2 cellular contexts compared by ENCODE assay signal in the genomic region with DNA sequence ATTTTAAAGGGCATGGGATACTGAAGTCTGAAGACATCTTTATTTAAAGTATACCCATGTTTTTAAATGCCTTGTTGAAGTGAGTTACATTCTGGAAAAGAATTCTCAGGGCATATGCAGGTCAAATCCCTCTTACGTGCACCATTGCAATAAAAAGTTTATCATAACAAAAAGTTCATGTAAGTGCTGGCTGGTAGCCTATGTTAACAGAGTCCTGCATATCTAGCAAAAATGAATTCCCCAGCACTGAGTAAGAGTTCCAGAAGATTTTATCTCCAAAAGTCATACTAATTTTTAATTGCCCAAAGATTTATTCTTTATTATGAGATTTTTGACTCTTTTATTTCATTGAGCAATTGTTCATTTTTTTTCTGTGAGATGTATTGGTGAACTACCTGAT.
TF ChIP-seq lines count a peak whose summit lies in the region.

No MANE protein-coding gene starts in this region.

TF ChIP-seq in SK-N-SH treated with all-trans-retinoic acid at 6 μM for 48 hours, 23 proteins besides CTCF, POLR2A, EP300 and RAD21 (continued from another document):
- TF ChIP-seq, protein P1, sequence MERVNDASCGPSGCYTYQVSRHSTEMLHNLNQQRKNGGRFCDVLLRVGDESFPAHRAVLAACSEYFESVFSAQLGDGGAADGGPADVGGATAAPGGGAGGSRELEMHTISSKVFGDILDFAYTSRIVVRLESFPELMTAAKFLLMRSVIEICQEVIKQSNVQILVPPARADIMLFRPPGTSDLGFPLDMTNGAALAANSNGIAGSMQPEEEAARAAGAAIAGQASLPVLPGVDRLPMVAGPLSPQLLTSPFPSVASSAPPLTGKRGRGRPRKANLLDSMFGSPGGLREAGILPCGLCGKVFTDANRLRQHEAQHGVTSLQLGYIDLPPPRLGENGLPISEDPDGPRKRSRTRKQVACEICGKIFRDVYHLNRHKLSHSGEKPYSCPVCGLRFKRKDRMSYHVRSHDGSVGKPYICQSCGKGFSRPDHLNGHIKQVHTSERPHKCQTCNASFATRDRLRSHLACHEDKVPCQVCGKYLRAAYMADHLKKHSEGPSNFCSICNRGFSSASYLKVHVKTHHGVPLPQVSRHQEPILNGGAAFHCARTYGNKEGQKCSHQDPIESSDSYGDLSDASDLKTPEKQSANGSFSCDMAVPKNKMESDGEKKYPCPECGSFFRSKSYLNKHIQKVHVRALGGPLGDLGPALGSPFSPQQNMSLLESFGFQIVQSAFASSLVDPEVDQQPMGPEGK (CRISPR knock-in tag; IDR thresholded peaks at IDR 0.05; ENCODE audit: borderline replicate concordance): peak; percentile 74
- peak; percentile 65; the same call in 1 of the 2 replicates for TF ChIP-seq ZFP3 (CRISPR knock-in tag; IDR thresholded peaks at IDR 0.05)

TF ChIP-seq in SK-N-SH, 30 proteins besides CTCF, POLR2A, EP300 and RAD21 (continued from another document):
- TF ChIP-seq USF1 (IDR thresholded peaks at IDR 0.05; ENCODE audit: borderline replicate concordance, low read depth): no peak
- TF ChIP-seq FOSL2 (IDR thresholded peaks at IDR 0.05; ENCODE audit: borderline replicate concordance, low read depth): no peak
- TF ChIP-seq CHD2 (IDR thresholded peaks at IDR 0.05; ENCODE audit: low read length, partially characterized antibody): no peak
- TF ChIP-seq MAX (IDR thresholded peaks at IDR 0.05; ENCODE audit: low read depth): no peak
TF ChIP-seq in SK-N-SH: peak in this region for 0.
